7 cellular contexts compared by ENCODE assay signal in genomic region chr5:143396353-143396940, GRCh38. TPM values are rescaled to one million over a fixed set of nuclear protein-coding genes. Genes with fewer than 3 reads are reported as not detected.
DNase-seq lines count a peak whose midpoint lies in the region; ATAC-seq, FAIRE-seq and TF ChIP-seq lines count a peak whose summit lies in the region.

No MANE protein-coding gene starts in this region.

- DNase-seq in GM12891 (ENCODE audit: insufficient read length, low spot score) (no peak), choroid plexus epithelial cell (ENCODE audit: low read depth) (no peak), pons (ENCODE audit: low spot score) (peak; percentile 53)
- DNase-seq in effector CD4-positive, alpha-beta T cell: no peak

- H2AFZ ChIP-seq in KMS-11 (ENCODE audit: low read depth): no peak overlapping the region

- TF ChIP-seq POLR2A in GM12891 (IDR thresholded peaks at IDR 0.05; ENCODE audit: low read depth, low read length): no peak

- no peak overlapping the region for H3K4me3 ChIP-seq in KMS-11 (IDR thresholded peaks at IDR 0.05; ENCODE audit: insufficient read depth, low read depth, low read length)
- peak overlapping the region; percentile 87 for H3K4me3 ChIP-seq in choroid plexus epithelial cell (ENCODE audit: low read depth, low read length)

- FAIRE-seq in GM12891 (lab: Jason Lieb, UNC): no peak

- no peak for TF ChIP-seq CTCF in KMS-11 (conservative IDR thresholded peaks at IDR 0.05; ENCODE audit: low read depth, low read length)
- TF ChIP-seq CTCF in choroid plexus epithelial cell (conservative IDR thresholded peaks at IDR 0.05; ENCODE audit: low read depth, low read length): no peak

- peak overlapping the region; percentile 96 for H3K27ac ChIP-seq in KMS-11

- H3K4me2 ChIP-seq in KMS-11: peak overlapping the region; percentile 77

- H3K9ac ChIP-seq in KMS-11: peak overlapping the region; percentile 97

- peaks cover 19% of the 10 kb centered on the region; the same call in 1 of the 2 replicates for H4K20me1 ChIP-seq in KMS-11 (ENCODE audit: insufficient read depth)

- peaks cover 100% of the 10 kb centered on the region for H3K79me2 ChIP-seq in KMS-11 (ENCODE audit: insufficient read depth, low read depth)

- no peaks in the 10 kb centered on the region for H3K27me3 ChIP-seq in KMS-11 (ENCODE audit: insufficient read depth, low read depth)

- peaks cover 32% of the 10 kb centered on the region for H3K4me1 ChIP-seq in KMS-11 (ENCODE audit: low read depth, poor library complexity, severe bottlenecking)

- ATAC-seq in HG03571 (IDR thresholded peaks at IDR 0.05; ENCODE audit: unreplicated experiment) (no peak), GM18498 (IDR thresholded peaks at IDR 0.05; ENCODE audit: unreplicated experiment) (no peak)

- H3K36me3 ChIP-seq in KMS-11 (ENCODE audit: insufficient read depth): peaks cover 19% of the 10 kb centered on the region; the same call in 1 of the 2 replicates

TF ChIP-seq in GM12891, 5 proteins besides CTCF, POLR2A, EP300 and RAD21:
- TF ChIP-seq POU2F2 (IDR thresholded peaks at IDR 0.05; ENCODE audit: low read depth, low read length): no peak
- peak; percentile 23; the same call in 1 of the 2 replicates for TF ChIP-seq SPI1 (IDR thresholded peaks at IDR 0.05; ENCODE audit: low read depth, low read length)

RNA-seq across cellular contexts. Expression of gene NR3C1, which starts 7.0 kb away (rescaled TPM):
- polyA plus RNA-seq in GM12891 (2012; ENCODE audit: low read depth, missing spikeins): 58.2 TPM
